ENCODE assay signal across 12 cellular contexts in the genomic region with DNA sequence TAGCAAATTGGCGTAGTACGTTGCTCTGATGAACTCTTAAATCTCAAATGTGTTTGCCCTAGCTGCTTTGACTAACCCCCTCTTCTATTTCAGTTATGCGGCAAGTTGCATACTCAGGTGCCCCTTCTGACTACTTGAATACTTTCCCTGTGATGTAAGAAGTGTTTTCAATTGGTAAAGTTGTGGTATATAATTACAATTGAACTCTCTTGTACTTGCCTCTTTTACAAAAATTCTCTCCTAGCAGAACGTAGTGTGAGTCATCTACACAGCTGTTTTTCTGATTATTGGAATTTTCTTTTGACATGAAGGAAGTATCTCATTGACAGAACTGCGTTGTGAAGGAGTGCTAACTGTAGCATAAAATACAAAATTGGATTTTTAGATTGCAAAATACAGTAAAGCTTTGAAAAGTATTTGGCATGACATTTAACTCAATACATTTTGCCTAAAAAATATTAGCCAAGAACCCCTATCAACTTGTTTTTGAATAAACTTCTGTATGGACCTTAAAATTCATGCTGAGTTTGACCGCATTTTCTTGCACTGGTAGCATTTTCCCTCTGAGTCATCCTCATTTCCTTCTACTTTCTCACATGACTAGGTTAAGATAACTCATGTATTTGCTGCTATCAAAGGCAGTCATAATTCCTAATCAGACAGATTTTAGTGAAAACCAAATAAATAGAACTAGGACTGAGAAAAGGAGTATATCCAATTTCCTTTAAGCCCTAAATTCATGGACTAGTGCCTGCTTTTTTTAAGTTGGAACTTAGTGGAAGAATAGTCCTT. TPM values are rescaled to one million over a fixed set of nuclear protein-coding genes. Genes with fewer than 3 reads are reported as not detected.
A peak's percentile ranks its signal among the peaks of the same experiment; 100 is the strongest.
DNase-seq lines count a peak whose midpoint lies in the region; ATAC-seq and TF ChIP-seq lines count a peak whose summit lies in the region.
"Had no signal": no experiment of that assay in that cellular context is flagged by ENCODE, and none has a peak within 500 bp of the region (broad histone marks: within the 10 kb centered on the region; RNA-seq: fewer than 3 reads in every experiment).

No MANE protein-coding gene starts in this region.

- peaks cover 0 to under 1% (median 0%) of the 10 kb centered on the region in 3 donors for H3K4me1 ChIP-seq in skeletal muscle tissue (ENCODE audit: control insufficient read depth in 3 of 3, insufficient read depth in 3 of 3, low read length in 3 of 3)
- H3K4me1 ChIP-seq: A549 had no signal

- H3K4me3 ChIP-seq in epithelial cell of proximal tubule (ENCODE audit: low read depth, low read length) (no peak overlapping the region), skeletal muscle tissue (ENCODE audit: low read length in 3 of 3) (no peak overlapping the region)
- H3K4me3 ChIP-seq: A549 had no signal

- H3K9me3 ChIP-seq in skeletal muscle tissue (ENCODE audit: control insufficient read depth in 3 of 3, low read length in 3 of 3) = no peaks in the 10 kb centered on the region
- H3K9me3 ChIP-seq: A549 had no signal

- TF ChIP-seq CTCF in epithelial cell of proximal tubule (conservative IDR thresholded peaks at IDR 0.05; ENCODE audit: low read depth, low read length) = no peak

- no peaks in the 10 kb centered on the region for H3K36me3 Mint-ChIP-seq in activated CD4-positive, alpha-beta T cell treated with anti-CD3 and anti-CD28 coated beads for 36 hours (ENCODE audit: low read depth)
- H3K36me3 Mint-ChIP-seq in activated CD4-positive, alpha-beta T cell treated with anti-CD3 and anti-CD28 coated beads, Interleukin-2, amount 10 ng/mL, durations not matched to agents 24 days and 14 days (ENCODE audit: low read depth) = no peaks in the 10 kb centered on the region
- no peaks in the 10 kb centered on the region for H3K36me3 Mint-ChIP-seq in naive thymus-derived CD8-positive, alpha-beta T cell

- H3K36me3 ChIP-seq in skeletal muscle tissue (ENCODE audit: control insufficient read depth in 3 of 3, insufficient read depth in 3 of 3, low read length in 3 of 3) = no peaks in the 10 kb centered on the region

- no peak overlapping the region for H3K9ac ChIP-seq in skeletal muscle tissue (ENCODE audit: low read depth in 1 of 3, low read length in 3 of 3)

- H3K27me3 Mint-ChIP-seq in activated CD4-positive, alpha-beta T cell treated with anti-CD3 and anti-CD28 coated beads for 36 hours = peaks cover 22% of the 10 kb centered on the region
- H3K27me3 Mint-ChIP-seq in activated CD4-positive, alpha-beta T cell treated with anti-CD3 and anti-CD28 coated beads, Interleukin-2, amount 10 ng/mL, durations not matched to agents 24 days and 14 days = peaks cover 52% of the 10 kb centered on the region
- H3K27me3 Mint-ChIP-seq in naive thymus-derived CD8-positive, alpha-beta T cell = peaks cover 14 to 20% (median 15%) of the 10 kb centered on the region in 5 donors

- peak; percentile 42 for ATAC-seq in activated CD4-positive, alpha-beta T cell treated with anti-CD3 and anti-CD28 coated beads for 36 hours
- ATAC-seq in GM21786 (IDR thresholded peaks at IDR 0.05; ENCODE audit: unreplicated experiment) (no peak), HG02852 (IDR thresholded peaks at IDR 0.05; ENCODE audit: unreplicated experiment) (no peak)
- no peak for ATAC-seq in naive thymus-derived CD8-positive, alpha-beta T cell

- H3K4me1 Mint-ChIP-seq in activated CD4-positive, alpha-beta T cell treated with anti-CD3 and anti-CD28 coated beads for 36 hours = peaks cover 17% of the 10 kb centered on the region
- H3K4me1 Mint-ChIP-seq in activated CD4-positive, alpha-beta T cell treated with anti-CD3 and anti-CD28 coated beads, Interleukin-2, amount 10 ng/mL, durations not matched to agents 24 days and 14 days = peaks cover 18% of the 10 kb centered on the region
- H3K4me1 Mint-ChIP-seq in naive thymus-derived CD8-positive, alpha-beta T cell = peaks cover 4 to 13% (median 6%) of the 10 kb centered on the region in 4 donors

- peaks cover 3 to 11% (median 5%) of the 10 kb centered on the region in 3 donors for H3K27me3 ChIP-seq in skeletal muscle tissue (ENCODE audit: control insufficient read depth in 3 of 3, insufficient read depth in 3 of 3, low read length in 3 of 3)

- H3K27ac ChIP-seq in skeletal muscle tissue (ENCODE audit: low read depth, low read length) = peak overlapping the region; percentile 54
- H3K27ac ChIP-seq: A549 had no signal

- intact Hi-C loops in activated CD4-positive, alpha-beta T cell treated with anti-CD3 and anti-CD28 coated beads for 36 hours (cut with DNase I, micrococcal nuclease) = no loop called here
- intact Hi-C loops in activated CD4-positive, alpha-beta T cell treated with anti-CD3 and anti-CD28 coated beads, Interleukin-2, amount 10 ng/mL, durations not matched to agents 24 days and 14 days (cut with micrococcal nuclease) = loop anchor here (10.0 kb wide), 1 partner anchor 676 kb away; a partner anchor contains a TSS

- H3K27ac Mint-ChIP-seq in activated CD4-positive, alpha-beta T cell treated with anti-CD3 and anti-CD28 coated beads for 36 hours = no peak overlapping the region
- no peak overlapping the region for H3K27ac Mint-ChIP-seq in activated CD4-positive, alpha-beta T cell treated with anti-CD3 and anti-CD28 coated beads, Interleukin-2, amount 10 ng/mL, durations not matched to agents 24 days and 14 days
- H3K27ac Mint-ChIP-seq in naive thymus-derived CD8-positive, alpha-beta T cell = no peak overlapping the region

- DNase-seq in activated CD4-positive, alpha-beta T cell treated with anti-CD3 and anti-CD28 coated beads for 36 hours = no peak
- no peak for DNase-seq in activated CD4-positive, alpha-beta T cell treated with anti-CD3 and anti-CD28 coated beads, Interleukin-2, amount 10 ng/mL, durations not matched to agents 24 days and 14 days
- DNase-seq in RKO (ENCODE audit: low spot score) (peak; percentile 58), epithelial cell of proximal tubule (ENCODE audit: low read depth) (peak; percentile 46)
- DNase-seq in naive thymus-derived CD8-positive, alpha-beta T cell = no peak
- DNase-seq: activated CD8-positive, alpha-beta memory T cell treated with anti-CD3 and anti-CD28 coated beads, Interleukin-2, amount 50 U/mL, for 4 hours; stimulated activated CD4-positive, alpha-beta T cell treated with anti-CD3 and anti-CD28 coated beads, Interleukin-12 subunit alpha, Interleukin-12 subunit beta, amount 100 ng/mL, for 4 hours had no signal

- POLR2A ChIA-PET in activated CD4-positive, alpha-beta T cell treated with anti-CD3 and anti-CD28 coated beads for 36 hours (lab: Charles Lee) = no interaction called here
- POLR2A ChIA-PET in naive thymus-derived CD8-positive, alpha-beta T cell (lab: Charles Lee) = no interaction called here

- no peak overlapping the region for H3K4me3 Mint-ChIP-seq in activated CD4-positive, alpha-beta T cell treated with anti-CD3 and anti-CD28 coated beads for 36 hours
- H3K4me3 Mint-ChIP-seq in activated CD4-positive, alpha-beta T cell treated with anti-CD3 and anti-CD28 coated beads, Interleukin-2, amount 10 ng/mL, durations not matched to agents 24 days and 14 days = no peak overlapping the region
- no peak overlapping the region for H3K4me3 Mint-ChIP-seq in naive thymus-derived CD8-positive, alpha-beta T cell

- CTCF ChIA-PET in activated CD4-positive, alpha-beta T cell treated with anti-CD3 and anti-CD28 coated beads for 36 hours (lab: Charles Lee) = no interaction called here

- H3K9me3 Mint-ChIP-seq in activated CD4-positive, alpha-beta T cell treated with anti-CD3 and anti-CD28 coated beads for 36 hours (ENCODE audit: low read depth) = no peaks in the 10 kb centered on the region
- no peaks in the 10 kb centered on the region for H3K9me3 Mint-ChIP-seq in activated CD4-positive, alpha-beta T cell treated with anti-CD3 and anti-CD28 coated beads, Interleukin-2, amount 10 ng/mL, durations not matched to agents 24 days and 14 days
- H3K9me3 Mint-ChIP-seq in naive thymus-derived CD8-positive, alpha-beta T cell = no peaks in the 10 kb centered on the region

RNA-seq across cellular contexts. Expression of a gene that starts 6.3 kb away (rescaled TPM):
- under 1 TPM; 0.23 to 0.27 TPM for total RNA-seq in activated CD4-positive, alpha-beta T cell treated with anti-CD3 and anti-CD28 coated beads for 36 hours
- 0.23 and 0.31 TPM in 2 replicates for total RNA-seq in activated CD4-positive, alpha-beta T cell treated with anti-CD3 and anti-CD28 coated beads, Interleukin-2, amount 10 ng/mL, durations not matched to agents 24 days and 14 days
- total RNA-seq in epithelial cell of proximal tubule = 0.94 TPM in 1 of 2 replicates, not detected in the other
- total RNA-seq in skeletal muscle tissue = not detected
- total RNA-seq in naive thymus-derived CD8-positive, alpha-beta T cell = not detected
- polyA plus RNA-seq in naive thymus-derived CD8-positive, alpha-beta T cell = not detected
- polyA plus RNA-seq: A549, keratinocyte had no signal

Comparison
In these comparisons a context has a peak if more than half of its experiments do, and no peak if none do; other contexts are left out.
1. DNase-seq: peak in RKO (single experiment) and epithelial cell of proximal tubule (single experiment); none in activated CD4-positive, alpha-beta T cell treated with anti-CD3 and anti-CD28 coated beads for 36 hours (single experiment), activated CD4-positive, alpha-beta T cell treated with anti-CD3 and anti-CD28 coated beads, Interleukin-2, amount 10 ng/mL, durations not matched to agents 24 days and 14 days (single experiment) and naive thymus-derived CD8-positive, alpha-beta T cell (0 of 10).